ENCODE assay signal across 29 cellular contexts in genomic region chr16:27772093-27772820, GRCh38.
"Had no signal": no experiment of that assay in that cellular context is flagged by ENCODE, and none has a peak within 500 bp of the region (broad histone marks: within the 10 kb centered on the region; RNA-seq: fewer than 3 reads in every experiment).

No MANE protein-coding gene starts in this region.

- H3K4me1 Mint-ChIP-seq: activated CD4-positive, alpha-beta memory T cell treated with anti-CD3 and anti-CD28 coated beads, Interleukin-2, amount 10 ng/mL, durations not matched to agents 7 days and 5 days; activated CD4-positive, alpha-beta T cell treated with anti-CD3 and anti-CD28 coated beads, Interleukin-2, amount 10 ng/mL, durations not matched to agents 7 days and 5 days; activated naive CD4-positive, alpha-beta T cell treated with anti-CD3 and anti-CD28 coated beads, Interleukin-2, amount 10 ng/mL, durations not matched to agents 7 days and 5 days; activated naive CD8-positive, alpha-beta T cell treated with anti-CD3 and anti-CD28 coated beads, Interleukin-2, amount 10 ng/mL, durations not matched to agents 7 days and 5 days; central memory CD8-positive, alpha-beta T cell had no signal

- H3K9me3 ChIP-seq: left lung, mucosa of descending colon, testis, uterus had no signal

- FAIRE-seq: astrocyte, colon, frontal cortex had no signal

- H3K36me3 ChIP-seq: brain microvascular endothelial cell, uterus had no signal

- DNase-seq: activated CD4-positive, alpha-beta memory T cell treated with anti-CD3 and anti-CD28 coated beads, Interleukin-2, amount 10 ng/mL, durations not matched to agents 7 days and 5 days; activated CD4-positive, alpha-beta T cell treated with anti-CD3 and anti-CD28 coated beads for 1 hour; activated CD4-positive, alpha-beta T cell treated with anti-CD3 and anti-CD28 coated beads, Interleukin-2, amount 10 ng/mL, durations not matched to agents 7 days and 5 days; activated CD8-positive, alpha-beta memory T cell treated with anti-CD3 and anti-CD28 coated beads, Interleukin-2, amount 50 U/mL, for 48 hours; activated gamma-delta T cell; activated naive CD4-positive, alpha-beta T cell treated with anti-CD3 and anti-CD28 coated beads, Interleukin-2, amount 10 ng/mL, durations not matched to agents 7 days and 5 days; activated naive CD8-positive, alpha-beta T cell treated with anti-CD3 and anti-CD28 coated beads, Interleukin-2, amount 10 ng/mL, durations not matched to agents 7 days and 5 days; activated T-cell treated with anti-CD3 and anti-CD28 coated beads, Interleukin-2, amount 50 U/mL, for 24 hours; amniotic stem cell; brain microvascular endothelial cell; dermis blood vessel endothelial cell; effector CD4-positive, alpha-beta T cell; left lung; nucleus accumbens; right cardiac atrium; stimulated activated CD4-positive, alpha-beta T cell treated with anti-CD3 and anti-CD28 coated beads, Interleukin-12 subunit alpha, Interleukin-12 subunit beta, amount 100 ng/mL, for 4 hours; stimulated activated CD4-positive, alpha-beta T cell treated with anti-CD3 and anti-CD28 coated beads, Interleukin-4, amount 100 ng/mL, for 1 hour; stimulated activated naive CD8-positive, alpha-beta T cell treated with anti-CD3 and anti-CD28 coated beads, Interleukin-15, Interleukin-2, amounts not matched to agents 100 U/mL and 50 U/mL, for 24 hours; testis; uterus had no signal

- H3K9me3 Mint-ChIP-seq: activated CD4-positive, alpha-beta memory T cell treated with anti-CD3 and anti-CD28 coated beads, Interleukin-2, amount 10 ng/mL, durations not matched to agents 7 days and 5 days; activated CD4-positive, alpha-beta T cell treated with anti-CD3 and anti-CD28 coated beads, Interleukin-2, amount 10 ng/mL, durations not matched to agents 7 days and 5 days; activated naive CD4-positive, alpha-beta T cell treated with anti-CD3 and anti-CD28 coated beads, Interleukin-2, amount 10 ng/mL, durations not matched to agents 7 days and 5 days; activated naive CD8-positive, alpha-beta T cell treated with anti-CD3 and anti-CD28 coated beads, Interleukin-2, amount 10 ng/mL, durations not matched to agents 7 days and 5 days; activated T-cell treated with anti-CD3 and anti-CD28 coated beads, Interleukin-2, amount 50 U/mL, for 24 hours; central memory CD8-positive, alpha-beta T cell; T-helper 1 cell treated with Interleukin-12 subunit alpha and Interleukin-12 subunit beta and Interleukin-4 antibody, amounts not matched to agents 30 μg/mL and 1 μg/mL, for 36 hours; type B pancreatic cell had no signal

- H3K27me3 ChIP-seq: brain microvascular endothelial cell, left lung, testis, uterus had no signal

- H3K27ac Mint-ChIP-seq: activated CD4-positive, alpha-beta memory T cell treated with anti-CD3 and anti-CD28 coated beads, Interleukin-2, amount 10 ng/mL, durations not matched to agents 7 days and 5 days; activated CD4-positive, alpha-beta T cell treated with anti-CD3 and anti-CD28 coated beads, Interleukin-2, amount 10 ng/mL, durations not matched to agents 7 days and 5 days; activated naive CD4-positive, alpha-beta T cell treated with anti-CD3 and anti-CD28 coated beads, Interleukin-2, amount 10 ng/mL, durations not matched to agents 7 days and 5 days; activated naive CD8-positive, alpha-beta T cell treated with anti-CD3 and anti-CD28 coated beads, Interleukin-2, amount 10 ng/mL, durations not matched to agents 7 days and 5 days; activated T-cell treated with anti-CD3 and anti-CD28 coated beads, Interleukin-2, amount 50 U/mL, for 24 hours; T-helper 1 cell treated with Interleukin-12 subunit alpha and Interleukin-12 subunit beta and Interleukin-4 antibody, amounts not matched to agents 30 μg/mL and 1 μg/mL, for 36 hours; type B pancreatic cell had no signal

- H3K4me3 ChIP-seq: left lung, lung, mucosa of descending colon, testis, uterus had no signal

- H3K27ac ChIP-seq: brain microvascular endothelial cell, epithelial cell of prostate, left lung, testis, uterus had no signal

- H3K36me3 Mint-ChIP-seq: activated naive CD4-positive, alpha-beta T cell treated with anti-CD3 and anti-CD28 coated beads, Interleukin-2, amount 10 ng/mL, durations not matched to agents 7 days and 5 days had no signal

- H3K4me1 ChIP-seq: left lung, testis, uterus had no signal

- H3K4me3 Mint-ChIP-seq: activated CD4-positive, alpha-beta memory T cell treated with anti-CD3 and anti-CD28 coated beads, Interleukin-2, amount 10 ng/mL, durations not matched to agents 7 days and 5 days; activated CD4-positive, alpha-beta T cell treated with anti-CD3 and anti-CD28 coated beads, Interleukin-2, amount 10 ng/mL, durations not matched to agents 7 days and 5 days; activated naive CD4-positive, alpha-beta T cell treated with anti-CD3 and anti-CD28 coated beads, Interleukin-2, amount 10 ng/mL, durations not matched to agents 7 days and 5 days; activated naive CD8-positive, alpha-beta T cell treated with anti-CD3 and anti-CD28 coated beads, Interleukin-2, amount 10 ng/mL, durations not matched to agents 7 days and 5 days; activated T-cell treated with anti-CD3 and anti-CD28 coated beads, Interleukin-2, amount 50 U/mL, for 24 hours; central memory CD8-positive, alpha-beta T cell; T-helper 1 cell treated with Interleukin-12 subunit alpha and Interleukin-12 subunit beta and Interleukin-4 antibody, amounts not matched to agents 30 μg/mL and 1 μg/mL, for 36 hours; type B pancreatic cell had no signal

- H3K27me3 Mint-ChIP-seq: activated CD4-positive, alpha-beta memory T cell treated with anti-CD3 and anti-CD28 coated beads, Interleukin-2, amount 10 ng/mL, durations not matched to agents 7 days and 5 days; activated CD4-positive, alpha-beta T cell treated with anti-CD3 and anti-CD28 coated beads, Interleukin-2, amount 10 ng/mL, durations not matched to agents 7 days and 5 days; activated naive CD4-positive, alpha-beta T cell treated with anti-CD3 and anti-CD28 coated beads, Interleukin-2, amount 10 ng/mL, durations not matched to agents 7 days and 5 days; activated naive CD8-positive, alpha-beta T cell treated with anti-CD3 and anti-CD28 coated beads, Interleukin-2, amount 10 ng/mL, durations not matched to agents 7 days and 5 days; activated T-cell treated with anti-CD3 and anti-CD28 coated beads, Interleukin-2, amount 50 U/mL, for 24 hours; central memory CD8-positive, alpha-beta T cell; type B pancreatic cell had no signal
